ENCODE assay signal across 1 cellular context in the genomic region with DNA sequence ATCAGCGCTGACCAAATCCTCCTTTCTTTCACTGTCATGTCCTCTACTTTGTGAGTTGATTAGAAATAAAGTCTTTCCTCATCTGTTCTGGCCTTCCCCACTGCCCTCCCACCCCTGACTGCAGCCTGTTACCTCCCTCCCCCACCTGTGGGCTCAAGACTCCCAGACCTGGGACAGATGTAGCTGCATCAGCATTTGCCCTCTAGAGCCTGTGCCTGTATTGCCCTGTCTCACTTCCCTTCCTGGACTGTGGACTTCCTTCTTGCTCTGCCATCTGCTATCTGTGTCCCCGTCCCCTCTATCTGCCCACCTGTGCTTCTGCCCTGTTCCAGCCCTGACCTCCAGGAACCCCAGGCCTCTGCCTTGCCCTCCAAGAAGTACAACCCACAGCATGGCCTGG.
TF ChIP-seq lines count a peak whose summit lies in the region.

No MANE protein-coding gene starts in this region.

TF ChIP-seq in GM12878, 131 proteins besides CTCF, POLR2A, EP300 and RAD21 (continued from another document):
- TF ChIP-seq, protein P1, sequence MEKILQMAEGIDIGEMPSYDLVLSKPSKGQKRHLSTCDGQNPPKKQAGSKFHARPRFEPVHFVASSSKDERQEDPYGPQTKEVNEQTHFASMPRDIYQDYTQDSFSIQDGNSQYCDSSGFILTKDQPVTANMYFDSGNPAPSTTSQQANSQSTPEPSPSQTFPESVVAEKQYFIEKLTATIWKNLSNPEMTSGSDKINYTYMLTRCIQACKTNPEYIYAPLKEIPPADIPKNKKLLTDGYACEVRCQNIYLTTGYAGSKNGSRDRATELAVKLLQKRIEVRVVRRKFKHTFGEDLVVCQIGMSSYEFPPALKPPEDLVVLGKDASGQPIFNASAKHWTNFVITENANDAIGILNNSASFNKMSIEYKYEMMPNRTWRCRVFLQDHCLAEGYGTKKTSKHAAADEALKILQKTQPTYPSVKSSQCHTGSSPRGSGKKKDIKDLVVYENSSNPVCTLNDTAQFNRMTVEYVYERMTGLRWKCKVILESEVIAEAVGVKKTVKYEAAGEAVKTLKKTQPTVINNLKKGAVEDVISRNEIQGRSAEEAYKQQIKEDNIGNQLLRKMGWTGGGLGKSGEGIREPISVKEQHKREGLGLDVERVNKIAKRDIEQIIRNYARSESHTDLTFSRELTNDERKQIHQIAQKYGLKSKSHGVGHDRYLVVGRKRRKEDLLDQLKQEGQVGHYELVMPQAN (conservative IDR thresholded peaks at IDR 0.05), result no peak
- no peak for TF ChIP-seq SMAD5 (IDR thresholded peaks at IDR 0.05; ENCODE audit: low read depth)
- TF ChIP-seq RBBP5 (conservative IDR thresholded peaks at IDR 0.05), result no peak
- TF ChIP-seq SMARCA5 (IDR thresholded peaks at IDR 0.05), result no peak
- TF ChIP-seq SPI1 (IDR thresholded peaks at IDR 0.05; ENCODE audit: borderline replicate concordance, insufficient read depth, low read depth, low read length), result peak; percentile 11; the same call in 1 of the 2 replicates
